ENCODE assay signal across 8 cellular contexts in the genomic region with DNA sequence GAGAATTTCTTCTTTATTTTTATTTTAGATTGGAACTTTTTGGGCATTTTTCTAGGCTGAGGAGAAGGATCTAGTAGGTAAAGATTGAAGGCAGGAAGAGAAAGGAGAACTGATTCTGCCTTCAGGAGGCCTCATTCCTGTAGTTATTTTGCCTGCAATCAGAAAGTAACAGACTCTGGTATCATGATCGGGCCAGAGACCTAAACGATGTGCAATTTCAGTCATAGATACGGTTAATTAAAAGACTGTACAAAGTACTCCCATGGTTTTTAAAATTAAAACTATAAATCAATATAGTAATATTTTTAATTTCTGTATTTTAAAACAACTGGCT. TPM values are rescaled to one million over a fixed set of nuclear protein-coding genes. Genes with fewer than 3 reads are reported as not detected.
DNase-seq lines count a peak whose midpoint lies in the region; ATAC-seq lines count a peak whose summit lies in the region.
"Not testable (repeated sequence)": the region's sequence is repeated elsewhere in the genome, so short reads cannot be mapped to it uniquely, and the experiment has no call there.

No MANE protein-coding gene starts in this region.

- not testable (repeated sequence) for DNase-seq in T-cell

- H3K36me3 Mint-ChIP-seq in T-cell; activated naive CD8-positive, alpha-beta T cell; stimulated activated naive CD8-positive, alpha-beta T cell treated with anti-CD3 and anti-CD28 coated beads, Interleukin-15, Interleukin-2, amounts not matched to agents 100 ng/mL and 50 ng/mL, for 24 hours (ENCODE audit: low read depth): not testable (repeated sequence)

- not testable (repeated sequence) for H3K9me3 Mint-ChIP-seq in T-cell; activated naive CD8-positive, alpha-beta T cell (ENCODE audit: low read depth); stimulated activated naive CD8-positive, alpha-beta T cell treated with anti-CD3 and anti-CD28 coated beads, Interleukin-15, Interleukin-2, amounts not matched to agents 100 ng/mL and 50 ng/mL, for 24 hours

- POLR2A ChIA-PET in T-cell (lab: Charles Lee) = not testable (repeated sequence)

- CTCF ChIA-PET in T-cell (lab: Charles Lee) = not testable (repeated sequence)

- not testable (repeated sequence) for H3K27me3 Mint-ChIP-seq in T-cell; activated naive CD8-positive, alpha-beta T cell; stimulated activated naive CD8-positive, alpha-beta T cell treated with anti-CD3 and anti-CD28 coated beads, Interleukin-15, Interleukin-2, amounts not matched to agents 100 ng/mL and 50 ng/mL, for 24 hours

- H3K4me3 Mint-ChIP-seq in T-cell = peak overlapping the region; percentile 26 to 57 (median 48)
- H3K4me3 Mint-ChIP-seq in activated naive CD8-positive, alpha-beta T cell = peak overlapping the region; percentile 37
- H3K4me3 Mint-ChIP-seq in stimulated activated naive CD8-positive, alpha-beta T cell treated with anti-CD3 and anti-CD28 coated beads, Interleukin-15, Interleukin-2, amounts not matched to agents 100 ng/mL and 50 ng/mL, for 24 hours = not testable (repeated sequence)

- H3K4me1 Mint-ChIP-seq in T-cell = peaks cover 13 to 26% (median 25%) of the 10 kb centered on the region in 3 donors
- H3K4me1 Mint-ChIP-seq in activated naive CD8-positive, alpha-beta T cell (ENCODE audit: low read depth) = peaks cover 16% of the 10 kb centered on the region
- H3K4me1 Mint-ChIP-seq in stimulated activated naive CD8-positive, alpha-beta T cell treated with anti-CD3 and anti-CD28 coated beads, Interleukin-15, Interleukin-2, amounts not matched to agents 100 ng/mL and 50 ng/mL, for 24 hours (ENCODE audit: low read depth) = peaks cover 26% of the 10 kb centered on the region

- peak; percentile 67 for ATAC-seq in GM18502 (IDR thresholded peaks at IDR 0.05; ENCODE audit: poor library complexity, unreplicated experiment)
- peak; percentile 46 for ATAC-seq in GM19351 (IDR thresholded peaks at IDR 0.05; ENCODE audit: unreplicated experiment)
- ATAC-seq in GM21619 (IDR thresholded peaks at IDR 0.05; ENCODE audit: unreplicated experiment) = peak; percentile 49
- peak; percentile 43 for ATAC-seq in HG02943 (IDR thresholded peaks at IDR 0.05; ENCODE audit: low read depth, unreplicated experiment)
- ATAC-seq in HG03354 (IDR thresholded peaks at IDR 0.05; ENCODE audit: poor library complexity, severe bottlenecking, unreplicated experiment) = peak; percentile 71
- peak in 3 of 4 experiments; percentile 27 to 51 (median 31) for ATAC-seq in T-cell (replicated peaks in 1 of 4)

- peak overlapping the region; percentile 81 to 88 for H3K27ac Mint-ChIP-seq in T-cell
- H3K27ac Mint-ChIP-seq in activated naive CD8-positive, alpha-beta T cell = not testable (repeated sequence)
- peak overlapping the region; percentile 6 for H3K27ac Mint-ChIP-seq in stimulated activated naive CD8-positive, alpha-beta T cell treated with anti-CD3 and anti-CD28 coated beads, Interleukin-15, Interleukin-2, amounts not matched to agents 100 ng/mL and 50 ng/mL, for 24 hours

RNA-seq across cellular contexts. Expression of a gene that starts 53.1 kb away (rescaled TPM):
- total RNA-seq in T-cell = 10 to 100 TPM; 66.4 to 88.5 (median 77.8) TPM

RNA-seq across cellular contexts. Expression of a gene that starts 53.8 kb away (rescaled TPM):
- 10 to 100 TPM; 29.8 to 33.9 (median 31.2) TPM for total RNA-seq in T-cell
